In the genomic region with DNA sequence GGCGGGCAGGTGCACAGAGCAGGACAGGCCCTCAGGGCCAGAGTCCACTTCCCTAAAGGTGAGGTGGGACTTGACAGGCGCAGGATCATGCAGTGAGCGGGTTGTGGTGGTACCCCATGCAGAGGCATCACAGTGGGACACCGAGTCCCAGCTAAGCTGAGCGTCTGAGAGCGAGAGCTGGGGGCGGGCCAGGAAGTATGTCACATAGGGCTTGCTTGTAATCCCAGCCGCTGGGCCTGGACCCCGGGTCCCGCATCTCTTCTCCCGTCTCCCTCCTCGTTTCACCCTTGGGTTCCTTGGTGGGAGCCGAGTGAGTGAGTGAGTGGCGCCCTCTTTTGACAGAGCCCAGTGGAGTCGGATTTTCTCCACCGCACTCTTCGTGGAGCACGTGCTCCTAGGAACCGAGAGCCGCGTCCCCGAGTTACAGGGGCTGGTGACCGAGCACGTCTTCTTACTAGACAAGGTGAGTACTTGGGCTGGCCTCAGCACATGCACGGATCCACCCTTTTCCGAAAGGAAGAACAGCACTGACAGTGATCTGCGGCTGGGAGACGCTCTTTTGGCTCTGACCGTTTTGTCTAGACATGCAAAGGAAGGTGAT, we compare ENCODE assay signal across 8 cellular contexts. TPM values are rescaled to one million over a fixed set of nuclear protein-coding genes. Genes with fewer than 3 reads are reported as not detected.
DNase-seq lines count a peak whose midpoint lies in the region; ATAC-seq and TF ChIP-seq lines count a peak whose summit lies in the region.

No MANE protein-coding gene starts in this region.

- no peaks in the 10 kb centered on the region for H3K9me3 Mint-ChIP-seq in activated T-cell treated with anti-CD3 and anti-CD28 coated beads, Interleukin-2, amount 50 U/mL, for 24 hours
- H3K9me3 Mint-ChIP-seq in CD14-positive monocyte = peaks cover 0 to 17% (median 9%) of the 10 kb centered on the region in 7 donors

- H3K27me3 ChIP-seq in PC-3 (ENCODE audit: low read length) (no peaks in the 10 kb centered on the region), spleen (replicated peaks in 1 of 7) (no peaks in the 10 kb centered on the region)

- no peaks in the 10 kb centered on the region for H3K79me2 ChIP-seq in PC-3 (ENCODE audit: low read length)

- H3K4me2 ChIP-seq in PC-3 (ENCODE audit: low read length) = no peak overlapping the region

- peak overlapping the region; percentile 71 for H3K27ac Mint-ChIP-seq in activated T-cell treated with anti-CD3 and anti-CD28 coated beads, Interleukin-2, amount 50 U/mL, for 24 hours
- H3K27ac Mint-ChIP-seq in CD14-positive monocyte = no peak overlapping the region

- no peak for TF ChIP-seq POLR2A in spleen (IDR thresholded peaks at IDR 0.05)

- ATAC-seq in PC-3 (peak; percentile 58), GM21367 (IDR thresholded peaks at IDR 0.05; ENCODE audit: unreplicated experiment) (no peak)

- H3K36me3 ChIP-seq in PC-3 (ENCODE audit: low read depth, low read length) (peaks cover 63% of the 10 kb centered on the region), spleen (peaks cover 25 to 100% (median 95%) of the 10 kb centered on the region in 6 donors)

- no peaks in the 10 kb centered on the region for H3K4me1 Mint-ChIP-seq in activated T-cell treated with anti-CD3 and anti-CD28 coated beads, Interleukin-2, amount 50 U/mL, for 24 hours (ENCODE audit: low read depth)
- no peaks in the 10 kb centered on the region for H3K4me1 Mint-ChIP-seq in CD14-positive monocyte

- no peaks in the 10 kb centered on the region for H3F3A ChIP-seq in PC-3 (ENCODE audit: low read length, unreplicated experiment)

- peaks cover 99% of the 10 kb centered on the region for H3K36me3 Mint-ChIP-seq in activated T-cell treated with anti-CD3 and anti-CD28 coated beads, Interleukin-2, amount 50 U/mL, for 24 hours (ENCODE audit: low read depth)
- peaks cover 96 to 100% of the 10 kb centered on the region in 2 donors for H3K36me3 Mint-ChIP-seq in CD14-positive monocyte

- peak; percentile 78 for TF ChIP-seq CTCF in PC-3 (conservative IDR thresholded peaks at IDR 0.05; ENCODE audit: low read depth, low read length)
- TF ChIP-seq CTCF in fibroblast of mammary gland (conservative IDR thresholded peaks at IDR 0.05; ENCODE audit: control insufficient read depth, insufficient read depth, low read depth, low read length) = peak; percentile 34
- TF ChIP-seq CTCF in spleen (IDR thresholded peaks at IDR 0.05 in 8 of 11, conservative IDR thresholded peaks at IDR 0.05 in 3 of 11) = peak in 3 of 11 experiments; percentile 8 to 26 (median 13)
- no peak for TF ChIP-seq CTCF in CD14-positive monocyte (IDR thresholded peaks at IDR 0.05)

- WGBS in spleen, 5 donors = 86 to 92% (median 88%) methylated on average over 29 of the region's 29 CpGs

- no peaks in the 10 kb centered on the region for H3K9me3 ChIP-seq in PC-3 (ENCODE audit: low read length)
- H3K9me3 ChIP-seq in spleen = peaks cover 0 to 9% (median 0%) of the 10 kb centered on the region in 8 donors

- no peaks in the 10 kb centered on the region for H3K9me2 ChIP-seq in PC-3 (replicated peaks; ENCODE audit: low read length)

- no TSS peak for BruUV-seq in PC-3 (replicated peaks; lab: Mats Ljungman, UMichigan)

- no peak overlapping the region for H3K9ac ChIP-seq in PC-3 (ENCODE audit: low read length)

- no peak overlapping the region for H3K27ac ChIP-seq in PC-3 (ENCODE audit: low read length)
- H3K27ac ChIP-seq in spleen = peak overlapping the region in 2 of 8 donors; percentile 35 to 48

- H3K4me3 ChIP-seq in PC-3 (ENCODE audit: low read length) = no peak overlapping the region
- H3K4me3 ChIP-seq in fibroblast of mammary gland (ENCODE audit: control insufficient read depth, low read depth, low read length) = no peak overlapping the region
- no peak overlapping the region for H3K4me3 ChIP-seq in spleen

- intact Hi-C loops in PC-3 (cut with micrococcal nuclease) (no loop called here), spleen (cut with DNase I; ENCODE audit: low total_unique reads) (no loop called here), CD14-positive monocyte (cut with micrococcal nuclease) (loop anchor here in 1 of 2 donors (10.0 kb wide), 1 partner anchor 169 kb away; no protein-coding TSS in a partner anchor)

- no peak overlapping the region for H3K4me3 Mint-ChIP-seq in activated T-cell treated with anti-CD3 and anti-CD28 coated beads, Interleukin-2, amount 50 U/mL, for 24 hours
- H3K4me3 Mint-ChIP-seq in CD14-positive monocyte = no peak overlapping the region

- no peak for DNase-seq in activated T-cell treated with anti-CD3 and anti-CD28 coated beads, Interleukin-2, amount 50 U/mL, for 24 hours
- DNase-seq in activated T-cell treated with anti-CD3 and anti-CD28 coated beads for 4 hours (no peak), PC-3 (peak; percentile 45), fibroblast of mammary gland (ENCODE audit: low read depth) (peak; percentile 12), spleen (peak; percentile 70), NCI-H1048 (lab: John Stamatoyannopoulos, UW) (no peak), CD14-positive monocyte (ENCODE audit: low spot score) (no peak)

- H3K27me3 Mint-ChIP-seq in activated T-cell treated with anti-CD3 and anti-CD28 coated beads, Interleukin-2, amount 50 U/mL, for 24 hours = no peaks in the 10 kb centered on the region
- H3K27me3 Mint-ChIP-seq in CD14-positive monocyte (ENCODE audit: low read depth in 3 of 3) = peaks cover 0 to 1% (median 0%) of the 10 kb centered on the region in 3 donors

- H2AFZ ChIP-seq in PC-3 (ENCODE audit: low read length) = no peak overlapping the region

- H4K20me1 ChIP-seq in PC-3 (ENCODE audit: low read length) = no peaks in the 10 kb centered on the region

- POLR2A ChIA-PET in PC-3 (lab: Charles Lee; ENCODE audit: unreplicated experiment) = no interaction called here

- CTCF ChIA-PET in PC-3 (lab: Charles Lee) = no interaction called here

- H3K4me1 ChIP-seq in PC-3 (ENCODE audit: insufficient read depth, low read length) = no peaks in the 10 kb centered on the region
- peaks cover 0 to 23% (median 3%) of the 10 kb centered on the region in 6 donors for H3K4me1 ChIP-seq in spleen

RNA-seq across cellular contexts. Expression of gene ENDOV, which starts 50.8 kb away (rescaled TPM):
- total RNA-seq in PC-3 (2014; rRNA removed) (57.9 and 59.3 TPM in 2 replicates), spleen (10 to 100 TPM; 20.3 to 47.4 (median 29.0) TPM)
- polyA plus RNA-seq in spleen (10 to 100 TPM in 2 of 3 donors, 1 to 10 TPM in 1; 9.7 to 22.2 (median 18.9) TPM), CD14-positive monocyte (10 to 100 TPM; 10.4 to 13.3 TPM)

Comparison
In these comparisons a context has a peak if more than half of its experiments do, and no peak if none do; other contexts are left out.
1. DNase-seq: peak in PC-3 (single experiment), fibroblast of mammary gland (single experiment) and spleen (single experiment); none in activated T-cell treated with anti-CD3 and anti-CD28 coated beads, Interleukin-2, amount 50 U/mL, for 24 hours (single experiment), activated T-cell treated with anti-CD3 and anti-CD28 coated beads for 4 hours (single experiment), NCI-H1048 (single experiment) and CD14-positive monocyte (single experiment).